ENCODE assay signal across 1 cellular context in the genomic region with DNA sequence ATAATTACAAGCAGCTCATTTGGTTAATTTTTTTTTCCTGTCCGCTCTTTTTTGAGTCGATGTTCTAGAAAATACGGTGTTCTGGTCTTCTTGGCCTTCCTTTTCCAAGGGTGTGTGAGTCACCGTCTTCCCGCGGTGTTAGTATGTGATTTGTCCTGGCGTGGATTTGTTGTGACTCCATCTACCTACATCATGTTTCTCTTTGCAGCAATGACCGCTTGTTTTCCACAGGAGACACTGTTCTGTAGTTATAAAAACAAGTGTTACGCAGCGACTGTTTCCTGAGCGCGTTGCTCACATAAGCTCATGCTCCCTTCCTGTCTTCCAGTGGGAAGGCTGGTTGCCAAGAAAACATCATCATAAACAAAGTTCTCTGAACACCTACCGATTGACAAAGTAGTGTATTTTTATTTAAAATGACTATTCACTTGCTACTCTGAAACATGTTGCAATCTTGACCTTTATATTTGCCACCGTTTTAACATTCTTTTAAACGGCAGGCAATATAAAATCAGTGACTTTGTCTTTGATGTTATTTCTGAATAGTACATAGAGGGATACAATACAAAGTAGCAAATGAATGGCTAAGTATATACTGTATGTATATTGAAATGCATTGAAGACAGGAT.
TF ChIP-seq lines count a peak whose summit lies in the region.

No MANE protein-coding gene starts in this region.

TF ChIP-seq in WTC11, 78 proteins besides CTCF, POLR2A, EP300 and RAD21 (continued from another document):
- TF ChIP-seq, protein P1, sequence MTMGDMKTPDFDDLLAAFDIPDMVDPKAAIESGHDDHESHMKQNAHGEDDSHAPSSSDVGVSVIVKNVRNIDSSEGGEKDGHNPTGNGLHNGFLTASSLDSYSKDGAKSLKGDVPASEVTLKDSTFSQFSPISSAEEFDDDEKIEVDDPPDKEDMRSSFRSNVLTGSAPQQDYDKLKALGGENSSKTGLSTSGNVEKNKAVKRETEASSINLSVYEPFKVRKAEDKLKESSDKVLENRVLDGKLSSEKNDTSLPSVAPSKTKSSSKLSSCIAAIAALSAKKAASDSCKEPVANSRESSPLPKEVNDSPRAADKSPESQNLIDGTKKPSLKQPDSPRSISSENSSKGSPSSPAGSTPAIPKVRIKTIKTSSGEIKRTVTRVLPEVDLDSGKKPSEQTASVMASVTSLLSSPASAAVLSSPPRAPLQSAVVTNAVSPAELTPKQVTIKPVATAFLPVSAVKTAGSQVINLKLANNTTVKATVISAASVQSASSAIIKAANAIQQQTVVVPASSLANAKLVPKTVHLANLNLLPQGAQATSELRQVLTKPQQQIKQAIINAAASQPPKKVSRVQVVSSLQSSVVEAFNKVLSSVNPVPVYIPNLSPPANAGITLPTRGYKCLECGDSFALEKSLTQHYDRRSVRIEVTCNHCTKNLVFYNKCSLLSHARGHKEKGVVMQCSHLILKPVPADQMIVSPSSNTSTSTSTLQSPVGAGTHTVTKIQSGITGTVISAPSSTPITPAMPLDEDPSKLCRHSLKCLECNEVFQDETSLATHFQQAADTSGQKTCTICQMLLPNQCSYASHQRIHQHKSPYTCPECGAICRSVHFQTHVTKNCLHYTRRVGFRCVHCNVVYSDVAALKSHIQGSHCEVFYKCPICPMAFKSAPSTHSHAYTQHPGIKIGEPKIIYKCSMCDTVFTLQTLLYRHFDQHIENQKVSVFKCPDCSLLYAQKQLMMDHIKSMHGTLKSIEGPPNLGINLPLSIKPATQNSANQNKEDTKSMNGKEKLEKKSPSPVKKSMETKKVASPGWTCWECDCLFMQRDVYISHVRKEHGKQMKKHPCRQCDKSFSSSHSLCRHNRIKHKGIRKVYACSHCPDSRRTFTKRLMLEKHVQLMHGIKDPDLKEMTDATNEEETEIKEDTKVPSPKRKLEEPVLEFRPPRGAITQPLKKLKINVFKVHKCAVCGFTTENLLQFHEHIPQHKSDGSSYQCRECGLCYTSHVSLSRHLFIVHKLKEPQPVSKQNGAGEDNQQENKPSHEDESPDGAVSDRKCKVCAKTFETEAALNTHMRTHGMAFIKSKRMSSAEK (CRISPR knock-in tag; IDR thresholded peaks at IDR 0.05; ENCODE audit: borderline replicate concordance), result no peak
- no peak for TF ChIP-seq GABPB1 (CRISPR knock-in tag; IDR thresholded peaks at IDR 0.05)
- no peak for TF ChIP-seq ZNF423 (CRISPR knock-in tag; IDR thresholded peaks at IDR 0.05)
- TF ChIP-seq, protein P2, sequence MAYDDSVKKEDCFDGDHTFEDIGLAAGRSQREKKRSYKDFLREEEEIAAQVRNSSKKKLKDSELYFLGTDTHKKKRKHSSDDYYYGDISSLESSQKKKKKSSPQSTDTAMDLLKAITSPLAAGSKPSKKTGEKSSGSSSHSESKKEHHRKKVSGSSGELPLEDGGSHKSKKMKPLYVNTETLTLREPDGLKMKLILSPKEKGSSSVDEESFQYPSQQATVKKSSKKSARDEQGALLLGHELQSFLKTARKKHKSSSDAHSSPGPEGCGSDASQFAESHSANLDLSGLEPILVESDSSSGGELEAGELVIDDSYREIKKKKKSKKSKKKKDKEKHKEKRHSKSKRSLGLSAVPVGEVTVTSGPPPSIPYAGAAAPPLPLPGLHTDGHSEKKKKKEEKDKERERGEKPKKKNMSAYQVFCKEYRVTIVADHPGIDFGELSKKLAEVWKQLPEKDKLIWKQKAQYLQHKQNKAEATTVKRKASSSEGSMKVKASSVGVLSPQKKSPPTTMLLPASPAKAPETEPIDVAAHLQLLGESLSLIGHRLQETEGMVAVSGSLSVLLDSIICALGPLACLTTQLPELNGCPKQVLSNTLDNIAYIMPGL (CRISPR knock-in tag; IDR thresholded peaks at IDR 0.05), result no peak
- TF ChIP-seq, protein P3, sequence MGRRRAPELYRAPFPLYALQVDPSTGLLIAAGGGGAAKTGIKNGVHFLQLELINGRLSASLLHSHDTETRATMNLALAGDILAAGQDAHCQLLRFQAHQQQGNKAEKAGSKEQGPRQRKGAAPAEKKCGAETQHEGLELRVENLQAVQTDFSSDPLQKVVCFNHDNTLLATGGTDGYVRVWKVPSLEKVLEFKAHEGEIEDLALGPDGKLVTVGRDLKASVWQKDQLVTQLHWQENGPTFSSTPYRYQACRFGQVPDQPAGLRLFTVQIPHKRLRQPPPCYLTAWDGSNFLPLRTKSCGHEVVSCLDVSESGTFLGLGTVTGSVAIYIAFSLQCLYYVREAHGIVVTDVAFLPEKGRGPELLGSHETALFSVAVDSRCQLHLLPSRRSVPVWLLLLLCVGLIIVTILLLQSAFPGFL (CRISPR knock-in tag; IDR thresholded peaks at IDR 0.05; ENCODE audit: borderline replicate concordance), result no peak
- TF ChIP-seq, protein P4, sequence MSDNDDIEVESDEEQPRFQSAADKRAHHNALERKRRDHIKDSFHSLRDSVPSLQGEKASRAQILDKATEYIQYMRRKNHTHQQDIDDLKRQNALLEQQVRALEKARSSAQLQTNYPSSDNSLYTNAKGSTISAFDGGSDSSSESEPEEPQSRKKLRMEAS (CRISPR knock-in tag; IDR thresholded peaks at IDR 0.05), result no peak
- no peak for TF ChIP-seq ETV6 (CRISPR knock-in tag; IDR thresholded peaks at IDR 0.05)
- TF ChIP-seq ZNF121 (CRISPR knock-in tag; IDR thresholded peaks at IDR 0.05), result no peak
